8 cellular contexts compared by ENCODE assay signal in the genomic region with DNA sequence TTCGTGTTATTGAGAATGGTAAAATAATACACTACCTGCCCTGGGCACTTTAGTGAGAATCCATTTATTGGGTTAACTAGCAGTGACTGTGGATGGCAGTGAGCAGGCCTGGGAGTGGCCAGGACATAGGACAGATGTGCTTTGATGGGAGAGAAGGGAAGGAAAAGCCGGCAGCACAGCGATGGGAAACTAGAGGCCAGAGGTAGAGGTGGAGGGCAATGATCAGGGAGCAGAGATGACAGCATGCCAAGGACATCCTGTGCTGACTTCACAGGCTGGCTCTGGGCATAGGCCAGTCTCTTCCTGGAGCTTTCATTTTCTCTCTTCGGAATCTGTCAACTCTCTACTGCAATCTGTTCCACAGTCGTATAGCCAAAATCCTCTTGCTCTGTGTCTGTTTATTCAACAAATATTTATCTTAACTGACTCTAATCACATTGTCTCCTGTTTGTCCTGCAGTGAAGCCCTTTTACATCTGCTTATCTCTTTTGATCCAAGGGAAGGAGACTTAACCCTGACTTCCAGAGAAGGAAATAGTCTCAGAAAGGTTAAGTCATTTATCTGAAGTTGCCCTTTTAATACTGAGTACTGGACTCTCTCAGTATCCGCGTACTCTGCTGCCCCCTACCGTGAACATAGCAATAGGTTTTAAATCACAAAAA. TPM values are rescaled to one million over a fixed set of nuclear protein-coding genes. Genes with fewer than 3 reads are reported as not detected.
A peak's percentile ranks its signal among the peaks of the same experiment; 100 is the strongest.
DNase-seq lines count a peak whose midpoint lies in the region; ATAC-seq, FAIRE-seq and TF ChIP-seq lines count a peak whose summit lies in the region.

No MANE protein-coding gene starts in this region.

- FAIRE-seq in GM12892 (lab: Jason Lieb, UNC): no peak

- H3K27me3 Mint-ChIP-seq in activated CD8-positive, alpha-beta T cell treated with anti-CD3 and anti-CD28 coated beads for 36 hours: no peaks in the 10 kb centered on the region

- no peak overlapping the region for H3K27ac Mint-ChIP-seq in activated CD8-positive, alpha-beta T cell treated with anti-CD3 and anti-CD28 coated beads for 36 hours

- ATAC-seq in activated CD8-positive, alpha-beta T cell treated with anti-CD3 and anti-CD28 coated beads for 36 hours: peak; percentile 91

- intact Hi-C loops in activated CD8-positive, alpha-beta T cell treated with anti-CD3 and anti-CD28 coated beads for 36 hours (cut with micrococcal nuclease): loop anchor here (1.0 to 10.0 kb wide), 3 partner anchors 63 to 373 kb away; no protein-coding TSS in a partner anchor

- POLR2A ChIA-PET in HEK293T (lab: Yijun Ruan, JAX): interaction anchor here (1.2 kb wide), 1 partner anchor 61 kb away, joined by 3 read pairs; a partner anchor contains a TSS
- POLR2A ChIA-PET in activated CD8-positive, alpha-beta T cell treated with anti-CD3 and anti-CD28 coated beads for 36 hours (lab: Charles Lee): interaction anchor here (1.0 kb wide), 1 partner anchor 113 kb away, joined by 3 read pairs; no protein-coding TSS in a partner anchor

- no peak for TF ChIP-seq POLR2A in GM12892 (IDR thresholded peaks at IDR 0.05; ENCODE audit: low read depth, low read length)

- no peaks in the 10 kb centered on the region for H3K4me1 Mint-ChIP-seq in activated CD8-positive, alpha-beta T cell treated with anti-CD3 and anti-CD28 coated beads for 36 hours (ENCODE audit: low read depth)

- peak; percentile 89 for TF ChIP-seq CTCF in AG10803 (conservative IDR thresholded peaks at IDR 0.05; ENCODE audit: low read length)
- peak; percentile 81 for TF ChIP-seq CTCF in activated CD8-positive, alpha-beta T cell treated with anti-CD3 and anti-CD28 coated beads for 36 hours (IDR thresholded peaks at IDR 0.05)

- peak overlapping the region; percentile 23 for H3K4me3 ChIP-seq in AG10803 (ENCODE audit: low read length)

- no peak overlapping the region for H3K4me3 Mint-ChIP-seq in activated CD8-positive, alpha-beta T cell treated with anti-CD3 and anti-CD28 coated beads for 36 hours

- CTCF ChIA-PET in HEK293T (lab: Yijun Ruan, JAX): interaction anchor here (0.6 to 2.7 kb wide), 5 partner anchors 14 to 373 kb away, joined by 3 to 17 read pairs (median 4); a partner anchor contains a TSS
- CTCF ChIA-PET in activated CD8-positive, alpha-beta T cell treated with anti-CD3 and anti-CD28 coated beads for 36 hours (lab: Charles Lee): interaction anchor here (0.6 to 5.0 kb wide), 18 partner anchors 9 to 372 kb away, joined by 3 to 48 read pairs (median 4); a partner anchor contains a TSS

- no peaks in the 10 kb centered on the region for H3K36me3 Mint-ChIP-seq in activated CD8-positive, alpha-beta T cell treated with anti-CD3 and anti-CD28 coated beads for 36 hours (ENCODE audit: low read depth)

- DNase-seq in AG10803 (ENCODE audit: low read depth): peak; percentile 73
- DNase-seq in HEK293T (ENCODE audit: extremely low spot score): peak; percentile 73
- peak; percentile 58 for DNase-seq in NCI-H774 (lab: John Stamatoyannopoulos, UW)
- peak; percentile 89 for DNase-seq in activated CD8-positive, alpha-beta T cell treated with anti-CD3 and anti-CD28 coated beads for 36 hours
- peak; percentile 66 for DNase-seq in effector CD8-positive, alpha-beta T cell (lab: John Stamatoyannopoulos, UW)
- DNase-seq in medulla oblongata (ENCODE audit: extremely low spot score): peak; percentile 92
- peak; percentile 63 to 69 (median 65) for DNase-seq in stimulated activated CD4-positive, alpha-beta T cell treated with anti-CD3 and anti-CD28 coated beads, TNF-alpha, amount 100 ng/mL, for 24 hours (ENCODE audit: low read depth in 3 of 3)
- no peak for DNase-seq in GM12892 (ENCODE audit: insufficient read length)

- no peaks in the 10 kb centered on the region for H3K9me3 Mint-ChIP-seq in activated CD8-positive, alpha-beta T cell treated with anti-CD3 and anti-CD28 coated beads for 36 hours

TF ChIP-seq in HEK293T, 16 proteins besides CTCF, POLR2A, EP300 and RAD21:
- TF ChIP-seq BHLHE40 (IDR thresholded peaks at IDR 0.05; ENCODE audit: borderline replicate concordance): no peak
- TF ChIP-seq HDGF (IDR thresholded peaks at IDR 0.05; ENCODE audit: borderline replicate concordance): no peak
- no peak for TF ChIP-seq L3MBTL2 (conservative IDR thresholded peaks at IDR 0.05)
- no peak for TF ChIP-seq SUZ12 (IDR thresholded peaks at IDR 0.05)
- no peak for TF ChIP-seq FOXM1 (IDR thresholded peaks at IDR 0.05; ENCODE audit: borderline replicate concordance)
- no peak for TF ChIP-seq CTBP1 (IDR thresholded peaks at IDR 0.05; ENCODE audit: borderline replicate concordance)
- no peak for TF ChIP-seq ZNF384 (IDR thresholded peaks at IDR 0.05)
- no peak for TF ChIP-seq ARNT (IDR thresholded peaks at IDR 0.05)
- TF ChIP-seq, protein P1, sequence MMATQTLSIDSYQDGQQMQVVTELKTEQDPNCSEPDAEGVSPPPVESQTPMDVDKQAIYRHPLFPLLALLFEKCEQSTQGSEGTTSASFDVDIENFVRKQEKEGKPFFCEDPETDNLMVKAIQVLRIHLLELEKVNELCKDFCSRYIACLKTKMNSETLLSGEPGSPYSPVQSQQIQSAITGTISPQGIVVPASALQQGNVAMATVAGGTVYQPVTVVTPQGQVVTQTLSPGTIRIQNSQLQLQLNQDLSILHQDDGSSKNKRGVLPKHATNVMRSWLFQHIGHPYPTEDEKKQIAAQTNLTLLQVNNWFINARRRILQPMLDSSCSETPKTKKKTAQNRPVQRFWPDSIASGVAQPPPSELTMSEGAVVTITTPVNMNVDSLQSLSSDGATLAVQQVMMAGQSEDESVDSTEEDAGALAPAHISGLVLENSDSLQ (IDR thresholded peaks at IDR 0.05): no peak
- TF ChIP-seq SP1 (IDR thresholded peaks at IDR 0.05): no peak
- no peak for TF ChIP-seq NFRKB (IDR thresholded peaks at IDR 0.05)
- TF ChIP-seq LEF1 (IDR thresholded peaks at IDR 0.05; ENCODE audit: borderline replicate concordance): no peak
- no peak for TF ChIP-seq FOXA1 (IDR thresholded peaks at IDR 0.05)
- TF ChIP-seq FOXK2 (IDR thresholded peaks at IDR 0.05): no peak
- no peak for TF ChIP-seq TARDBP (IDR thresholded peaks at IDR 0.05)
TF ChIP-seq in HEK293T: peak in this region for 0.

RNA-seq across cellular contexts. Expression of a gene that starts 18.4 kb away (rescaled TPM):
- not detected for total RNA-seq in activated CD8-positive, alpha-beta T cell treated with anti-CD3 and anti-CD28 coated beads for 36 hours
- polyA plus RNA-seq in GM12892 (2012; ENCODE audit: missing spikeins): 0.19 TPM

RNA-seq across cellular contexts. Expression of a gene that starts 36.2 kb away (rescaled TPM):
- total RNA-seq in activated CD8-positive, alpha-beta T cell treated with anti-CD3 and anti-CD28 coated beads for 36 hours: 1 to 10 TPM; 2.3 to 3.0 TPM
- polyA plus RNA-seq in GM12892 (2012; ENCODE audit: missing spikeins): 0.85 TPM
